In genomic region chr3:31159331-31160039, GRCh38 we compare ENCODE assay signal across 14 cellular contexts.
DNase-seq lines count a peak whose midpoint lies in the region; ATAC-seq, FAIRE-seq and TF ChIP-seq lines count a peak whose summit lies in the region.
"Had no signal": no experiment of that assay in that cellular context is flagged by ENCODE, and none has a peak within 500 bp of the region (broad histone marks: within the 10 kb centered on the region; RNA-seq: fewer than 3 reads in every experiment).

No MANE protein-coding gene starts in this region.

- TF ChIP-seq POLR2A in HepG2 (IDR thresholded peaks at IDR 0.05; ENCODE audit: insufficient read depth in 1 of 2, low read depth in 2 of 2, low read length in 2 of 2), result no peak
- TF ChIP-seq POLR2A in right lobe of liver (IDR thresholded peaks at IDR 0.05), result no peak

- TF ChIP-seq EP300 in HepG2 (IDR thresholded peaks at IDR 0.05; ENCODE audit: low read depth in 2 of 2, low read length in 2 of 2), result no peak
- TF ChIP-seq EP300 in HepG2 (CRISPR knock-in tag; IDR thresholded peaks at IDR 0.05; ENCODE audit: borderline replicate concordance), result no peak

- CTCF ChIA-PET in HepG2 (lab: Yijun Ruan, JAX; ENCODE audit: low intra/inter-chr PET ratio, low total read pairs), result no interaction called here

- TF ChIP-seq RAD21 in liver (IDR thresholded peaks at IDR 0.05) (peak; percentile 53 to 63), HepG2 (CRISPR knock-in tag; IDR thresholded peaks at IDR 0.05) (no peak)

- H3K4ac ChIP-seq in neuronal stem cell (ENCODE audit: low read length), result no peak overlapping the region

- H3K4me2 ChIP-seq in HepG2 (ENCODE audit: low read depth, low read length) (no peak overlapping the region), neuronal stem cell (ENCODE audit: insufficient read depth, low read length, poor library complexity, severe bottlenecking) (no peak overlapping the region)
- H3K4me2 ChIP-seq: A549; BLaER1 treated with 17β-estradiol and CSF1 and Interleukin-3, amounts not matched to agents 10 nM and 100 nM had no signal

- ATAC-seq in HepG2 (no peak), right lobe of liver (peak; percentile 82 to 97 (median 88))
- ATAC-seq: A549; CD8-positive, alpha-beta T cell had no signal

- H3K14ac ChIP-seq in neuronal stem cell (ENCODE audit: low read length), result no peak overlapping the region

- POLR2A ChIA-PET in HepG2 (lab: Yijun Ruan, JAX), result no interaction called here

- H3K79me2 ChIP-seq in HepG2 (ENCODE audit: insufficient read depth, low read length), result no peaks in the 10 kb centered on the region

- H3K23ac ChIP-seq in neuronal stem cell (ENCODE audit: low read depth, low read length, poor library complexity), result no peak overlapping the region

- intact Hi-C loops in HepG2 (cut with micrococcal nuclease; ENCODE audit: unreplicated experiment) (no loop called here), right lobe of liver (cut with DNase I) (no loop called here)

- H3K9ac ChIP-seq in liver (ENCODE audit: low read depth in 1 of 2, low read length in 2 of 2) (no peak overlapping the region), HepG2 (ENCODE audit: insufficient read depth, low read depth, low read length) (no peak overlapping the region), neuronal stem cell (ENCODE audit: low read depth, low read length, poor library complexity) (no peak overlapping the region)
- H3K9ac ChIP-seq: BLaER1 treated with 17β-estradiol and CSF1 and Interleukin-3, amounts not matched to agents 10 nM and 100 nM had no signal

- H2AFZ ChIP-seq in HepG2 (ENCODE audit: low read length), result no peak overlapping the region
- no peak overlapping the region for H2AFZ ChIP-seq in neuronal stem cell (ENCODE audit: low read length)

- H4K8ac ChIP-seq in neuronal stem cell (ENCODE audit: low read depth, low read length), result no peak overlapping the region

- H3K4me3 ChIP-seq in liver (ENCODE audit: low read depth in 1 of 3, low read length in 3 of 3) (no peak overlapping the region), HepG2 (replicated peaks in 1 of 3; ENCODE audit: insufficient read depth in 1 of 3, low read depth in 2 of 3, low read length in 3 of 3) (no peak overlapping the region), right lobe of liver (no peak overlapping the region), neuronal stem cell (ENCODE audit: low read length in 2 of 2) (no peak overlapping the region)
- H3K4me3 ChIP-seq: A549; BLaER1 treated with 17β-estradiol and CSF1 and Interleukin-3, amounts not matched to agents 10 nM and 100 nM had no signal

- H4K91ac ChIP-seq in neuronal stem cell (ENCODE audit: low read depth, low read length, poor library complexity), result no peak overlapping the region

- H3K79me1 ChIP-seq in neuronal stem cell (ENCODE audit: low read depth, low read length), result no peaks in the 10 kb centered on the region

- no peak for TF ChIP-seq CTCF in liver (IDR thresholded peaks at IDR 0.05; ENCODE audit: low read depth, low read length, missing input control)
- no peak for TF ChIP-seq CTCF in HepG2 (CRISPR knock-in tag; IDR thresholded peaks at IDR 0.05)
- TF ChIP-seq CTCF in right lobe of liver (IDR thresholded peaks at IDR 0.05), result no peak
- TF ChIP-seq CTCF in GM10266 (IDR thresholded peaks at IDR 0.05; ENCODE audit: control insufficient read depth, insufficient read depth, low read depth, missing control alignments), result no peak

- H3K27ac ChIP-seq in liver (ENCODE audit: low read depth in 1 of 2, low read length in 2 of 2), result peak overlapping the region; percentile 30 to 38
- H3K27ac ChIP-seq in HepG2 (ENCODE audit: extremely low read length, insufficient read depth, low read length), result no peak overlapping the region
- peak overlapping the region; percentile 25 to 77 (median 60) for H3K27ac ChIP-seq in right lobe of liver
- no peak overlapping the region for H3K27ac ChIP-seq in neuronal stem cell (replicated peaks; ENCODE audit: low read length)
- H3K27ac ChIP-seq: A549; BLaER1 treated with 17β-estradiol and CSF1 and Interleukin-3, amounts not matched to agents 10 nM and 100 nM had no signal

- no peak overlapping the region for H2BK15ac ChIP-seq in neuronal stem cell (ENCODE audit: low read length)

- no peak overlapping the region for H3K18ac ChIP-seq in neuronal stem cell (ENCODE audit: low read length)

- WGBS in liver, result 62% methylated on average over 4 of the region's 4 CpGs
- 55% methylated on average over 4 of the region's 4 CpGs for WGBS in HepG2 (ENCODE audit: low lambda C conversion rate)
- 60% methylated on average over 4 of the region's 4 CpGs for WGBS in right lobe of liver (ENCODE audit: insufficient coverage, low coverage, low lambda C conversion rate, missing lambda C conversion rate)
- no CpG with 5 or more reads among the region's 4 CpGs for whole genome bisulfite sequencing in neuronal stem cell (ENCODE audit: extremely low coverage in 2 of 2, insufficient read length in 2 of 2, insufficient replicate concordance in 1 of 2), 2 donors

- H2BK12ac ChIP-seq in neuronal stem cell (ENCODE audit: low read length), result no peak overlapping the region

- H3K36me3 ChIP-seq in liver (ENCODE audit: control insufficient read depth in 4 of 4, insufficient read depth in 3 of 4, low read depth in 1 of 4, low read length in 3 of 4) (no peaks in the 10 kb centered on the region), HepG2 (replicated peaks in 1 of 2; ENCODE audit: control insufficient read depth in 1 of 2, insufficient read depth in 2 of 2, low read length in 2 of 2) (no peaks in the 10 kb centered on the region), right lobe of liver (no peaks in the 10 kb centered on the region), neuronal stem cell (replicated peaks in 1 of 2; ENCODE audit: control insufficient read depth in 2 of 2, insufficient read depth in 2 of 2, low read length in 2 of 2) (no peaks in the 10 kb centered on the region)
- H3K36me3 ChIP-seq: BLaER1 treated with 17β-estradiol and CSF1 and Interleukin-3, amounts not matched to agents 10 nM and 100 nM had no signal

- H2BK5ac ChIP-seq in neuronal stem cell (ENCODE audit: low read length), result no peak overlapping the region

- no peak overlapping the region for H2BK120ac ChIP-seq in neuronal stem cell (ENCODE audit: low read depth, low read length)

- no peaks in the 10 kb centered on the region for H3K9me3 ChIP-seq in liver (ENCODE audit: control insufficient read depth in 4 of 4, low read length in 3 of 4)
- no peaks in the 10 kb centered on the region for H3K9me3 ChIP-seq in HepG2 (ENCODE audit: low read length)
- no peaks in the 10 kb centered on the region for H3K9me3 ChIP-seq in right lobe of liver
- H3K9me3 ChIP-seq in neuronal stem cell (replicated peaks in 1 of 2; ENCODE audit: control insufficient read depth in 2 of 2, insufficient read depth in 1 of 2, low read depth in 1 of 2, low read length in 2 of 2), result no peaks in the 10 kb centered on the region
- H3K9me3 ChIP-seq: A549 had no signal

- in situ Hi-C loops in HepG2 (cut with HindIII; ENCODE audit: extremely low pct_ligation_motif_present, low pct_unique_long_range_greater_than_20kb), result no loop called here

- no peaks in the 10 kb centered on the region for H4K20me1 ChIP-seq in HepG2 (ENCODE audit: insufficient read depth, low read length)
- H4K20me1 ChIP-seq: BLaER1 treated with 17β-estradiol and CSF1 and Interleukin-3, amounts not matched to agents 10 nM and 100 nM had no signal

- H3K27me3 ChIP-seq in liver (ENCODE audit: control insufficient read depth in 4 of 4, insufficient read depth in 4 of 4, low read length in 3 of 4), result no peaks in the 10 kb centered on the region
- H3K27me3 ChIP-seq in HepG2 (ENCODE audit: control insufficient read depth in 1 of 2, insufficient read depth in 2 of 2, low read length in 2 of 2), result no peaks in the 10 kb centered on the region
- no peaks in the 10 kb centered on the region for H3K27me3 ChIP-seq in right lobe of liver
- no peaks in the 10 kb centered on the region for H3K27me3 ChIP-seq in neuronal stem cell (ENCODE audit: control insufficient read depth in 3 of 3, insufficient read depth in 3 of 3, low read depth in 1 of 3, low read length in 3 of 3)
- H3K27me3 ChIP-seq: BLaER1 treated with 17β-estradiol and CSF1 and Interleukin-3, amounts not matched to agents 10 nM and 100 nM had no signal

- no peak for FAIRE-seq in HepG2 (lab: Jason Lieb, UNC)
- FAIRE-seq: A549, H1 had no signal

- H3K4me1 ChIP-seq in liver (ENCODE audit: control insufficient read depth in 4 of 4, insufficient read depth in 4 of 4, low read length in 3 of 4) (peaks cover 1 to 23% (median 16%) of the 10 kb centered on the region in 4 donors), HepG2 (ENCODE audit: insufficient read depth, low read length) (peaks cover 5% of the 10 kb centered on the region; the same call in 1 of the 2 replicates), right lobe of liver (peaks cover 0 to 20% (median 7%) of the 10 kb centered on the region in 4 donors), neuronal stem cell (ENCODE audit: control insufficient read depth in 2 of 2, insufficient read depth in 1 of 2, low read depth in 1 of 2, low read length in 2 of 2) (no peaks in the 10 kb centered on the region)
- H3K4me1 ChIP-seq: A549; BLaER1 treated with 17β-estradiol and CSF1 and Interleukin-3, amounts not matched to agents 10 nM and 100 nM had no signal

- H2AK5ac ChIP-seq in neuronal stem cell (ENCODE audit: low read depth, low read length), result no peak overlapping the region

- DNase-seq in HepG2 (ENCODE audit: low spot score), result no peak
- peak; percentile 88 for DNase-seq in fibroblast of gingiva (ENCODE audit: low read depth)
- DNase-seq in right lobe of liver, result peak; percentile 50 to 85 (median 82)
- no peak for DNase-seq in KG1 (lab: John Stamatoyannopoulos, UW)
- DNase-seq in neuronal stem cell (ENCODE audit: low spot score), result no peak
- DNase-seq in GM10266 (ENCODE audit: extremely low spot score), result no peak
- DNase-seq: CD8-positive, alpha-beta T cell; DMS79 treated with DMSO at 0.1 percent for 48 hours; NCI-H1092 treated with DMSO at 0.1 percent for 48 hours; NCI-H510A treated with DMSO at 0.1 percent for 48 hours had no signal

- BruUV-seq in HepG2 (replicated peaks; lab: Mats Ljungman, UMichigan), result no TSS peak

TF ChIP-seq in liver, 16 proteins besides CTCF, POLR2A, EP300 and RAD21 (continues in another document):
- TF ChIP-seq NR2F2 (IDR thresholded peaks at IDR 0.05) (peak; percentile 49), JUND (IDR thresholded peaks at IDR 0.05) (peak; percentile 56 to 81), HNF4A (conservative IDR thresholded peaks at IDR 0.05) (peak; percentile 97 to 98), HNF4G (IDR thresholded peaks at IDR 0.05) (peak; percentile 85), FOXA2 (IDR thresholded peaks at IDR 0.05) (peak; percentile 81), FOXA1 (IDR thresholded peaks at IDR 0.05) (peak; percentile 36), SP1 (IDR thresholded peaks at IDR 0.05) (peak; percentile 95)

TF ChIP-seq in HepG2, 621 proteins besides CTCF, POLR2A, EP300 and RAD21 (continues in another document):
- no peak for TF ChIP-seq NCOR1 (IDR thresholded peaks at IDR 0.05; ENCODE audit: borderline replicate concordance, low read length)
- TF ChIP-seq ZNF775 (CRISPR knock-in tag; IDR thresholded peaks at IDR 0.05; ENCODE audit: borderline replicate concordance), result no peak

Comparison
In these comparisons a context has a peak if more than half of its experiments do, and no peak if none do; other contexts are left out.
1. H3K27ac ChIP-seq: peak in liver (2 of 2) and right lobe of liver (3 of 3); none in HepG2 (single experiment) and neuronal stem cell (single experiment).
2. DNase-seq: peak in fibroblast of gingiva (single experiment) and right lobe of liver (3 of 3); none in HepG2 (single experiment), KG1 (single experiment), neuronal stem cell (single experiment) and GM10266 (single experiment).